10 cellular contexts compared by ENCODE assay signal in the genomic region with DNA sequence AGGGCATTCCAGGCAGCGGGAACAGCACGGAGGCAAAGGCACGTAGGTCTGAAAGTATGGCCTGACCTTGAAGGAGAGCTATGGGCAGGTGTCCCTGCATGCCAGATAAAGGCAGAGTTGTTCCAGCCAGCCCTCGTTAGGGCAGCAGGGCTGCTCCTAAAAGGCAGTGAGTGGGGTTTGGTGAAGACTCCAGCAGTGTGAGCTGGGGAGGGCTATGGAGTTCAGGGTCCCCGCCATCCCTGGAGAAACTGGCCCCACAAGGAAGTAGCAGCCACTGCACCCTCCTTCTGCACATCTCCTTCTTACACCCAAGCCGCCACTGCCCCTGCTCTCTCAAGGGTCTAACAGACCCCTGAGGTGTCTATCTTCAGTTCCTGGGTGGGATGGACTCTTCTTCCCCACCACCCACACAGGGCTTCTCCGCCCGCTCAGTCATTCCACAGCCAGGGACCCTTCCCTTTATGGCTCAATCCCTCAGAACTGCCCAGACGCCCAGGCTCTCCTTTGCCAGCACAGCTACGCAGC. TPM values are rescaled to one million over a fixed set of nuclear protein-coding genes. Genes with fewer than 3 reads are reported as not detected.
DNase-seq lines count a peak whose midpoint lies in the region; ATAC-seq, FAIRE-seq and TF ChIP-seq lines count a peak whose summit lies in the region.
"Had no signal": no experiment of that assay in that cellular context is flagged by ENCODE, and none has a peak within 500 bp of the region (broad histone marks: within the 10 kb centered on the region; RNA-seq: fewer than 3 reads in every experiment).

No MANE protein-coding gene starts in this region.

- H4K20me1 ChIP-seq in GM12878 (ENCODE audit: control insufficient read depth, insufficient read depth) = no peaks in the 10 kb centered on the region

- no peak for ATAC-seq in activated T-cell treated with anti-CD3 and anti-CD28 coated beads, Interleukin-2, amount 50 U/mL, for 4 hours
- ATAC-seq in GM12878 = no peak
- ATAC-seq in memory B cell (ENCODE audit: low read depth) = no peak
- no peak for ATAC-seq in HG02938 (IDR thresholded peaks at IDR 0.05; ENCODE audit: unreplicated experiment)

- TF ChIP-seq POLR2A in GM12878 (IDR thresholded peaks at IDR 0.05; ENCODE audit: low read depth, low read length) = no peak
- TF ChIP-seq POLR2A in tibial nerve (IDR thresholded peaks at IDR 0.05) = no peak

- peaks cover 74% of the 10 kb centered on the region for H3K4me1 ChIP-seq in GM12878 (ENCODE audit: control insufficient read depth, insufficient read depth, low read length)
- H3K4me1 ChIP-seq in tibial nerve = peaks cover 0 to 90% (median 65%) of the 10 kb centered on the region in 4 donors

- peak overlapping the region; percentile 99 for H3K9ac ChIP-seq in GM12878 (ENCODE audit: control insufficient read depth, insufficient read depth, low read length)

- POLR2A ChIA-PET in GM12878 (lab: Charles Lee) = interaction anchor here (1.3 to 13.2 kb wide), 14 partner anchors 10 to 869 kb away, joined by 3 to 312 read pairs (median 10); a partner anchor contains a TSS

- no peaks in the 10 kb centered on the region for H3K27me3 Mint-ChIP-seq in activated T-cell treated with anti-CD3 and anti-CD28 coated beads, Interleukin-2, amount 50 U/mL, for 4 hours (ENCODE audit: low read depth)
- no peaks in the 10 kb centered on the region for H3K27me3 Mint-ChIP-seq in memory B cell

- SMC1A ChIA-PET in GM12878 (lab: Charles Lee; ENCODE audit: uncharacterized antibody, unreplicated experiment) = interaction anchor here (0.7 to 12.8 kb wide), 9 partner anchors 8 to 267 kb away, joined by 3 to 327 read pairs (median 7); no protein-coding TSS in a partner anchor

- H3K4me1 Mint-ChIP-seq in activated T-cell treated with anti-CD3 and anti-CD28 coated beads, Interleukin-2, amount 50 U/mL, for 4 hours (ENCODE audit: low read depth) = peaks cover 81% of the 10 kb centered on the region
- peaks cover 65% of the 10 kb centered on the region for H3K4me1 Mint-ChIP-seq in memory B cell

- no peak for DNase-seq in activated T-cell treated with anti-CD3 and anti-CD28 coated beads, Interleukin-2, amount 50 U/mL, for 4 hours
- no peak for DNase-seq in activated T-cell treated with anti-CD3 and anti-CD28 coated beads, Interleukin-2, amount 50 U/mL, for 1 hour
- no peak for DNase-seq in GM12878 (ENCODE audit: low read depth, low spot score)
- DNase-seq in memory B cell (ENCODE audit: low spot score in 2 of 2) = no peak
- no peak for DNase-seq in tibial nerve (ENCODE audit: low spot score in 2 of 2)
- no peak for DNase-seq in effector CD8-positive, alpha-beta T cell (lab: John Stamatoyannopoulos, UW)
- DNase-seq in AG08395 (ENCODE audit: low spot score) = no peak

- H3K36me3 Mint-ChIP-seq in activated T-cell treated with anti-CD3 and anti-CD28 coated beads, Interleukin-2, amount 50 U/mL, for 4 hours (ENCODE audit: insufficient read depth) = peaks cover 18% of the 10 kb centered on the region
- H3K36me3 Mint-ChIP-seq in memory B cell = peaks cover 17% of the 10 kb centered on the region

- H3K9me3 ChIP-seq in GM12878 (replicated peaks; ENCODE audit: control insufficient read depth, insufficient read depth, low read length) = no peaks in the 10 kb centered on the region
- no peaks in the 10 kb centered on the region for H3K9me3 ChIP-seq in tibial nerve

- H3K4me3 Mint-ChIP-seq in activated T-cell treated with anti-CD3 and anti-CD28 coated beads, Interleukin-2, amount 50 U/mL, for 4 hours = peak overlapping the region; percentile 98
- H3K4me3 Mint-ChIP-seq in memory B cell = peak overlapping the region; percentile 95

- TF ChIP-seq CTCF in GM12878 (IDR thresholded peaks at IDR 0.05 in 2 of 3, conservative IDR thresholded peaks at IDR 0.05 in 1 of 3; ENCODE audit: control insufficient read depth in 2 of 3, extremely low read depth in 1 of 3, insufficient read depth in 1 of 3, low read depth in 3 of 3, low read length in 3 of 3) (no peak), tibial nerve (IDR thresholded peaks at IDR 0.05) (no peak)

- TF ChIP-seq EP300 in GM12878 (IDR thresholded peaks at IDR 0.05; ENCODE audit: borderline replicate concordance in 1 of 2, control insufficient read depth in 1 of 2, low read depth in 2 of 2, low read length in 2 of 2) = no peak
- no peak for TF ChIP-seq EP300 in tibial nerve (IDR thresholded peaks at IDR 0.05)

- H3K27me3 ChIP-seq in GM12878 (replicated peaks in 1 of 2; ENCODE audit: control insufficient read depth in 2 of 2, insufficient read depth in 2 of 2, low read length in 1 of 2) = no peaks in the 10 kb centered on the region
- no peaks in the 10 kb centered on the region for H3K27me3 ChIP-seq in tibial nerve

- H3K36me3 ChIP-seq in GM12878 (ENCODE audit: control insufficient read depth in 2 of 2, insufficient read depth in 2 of 2, low read length in 1 of 2) = peaks cover 2 to 5% of the 10 kb centered on the region in 2 experiments; a peak in 3 of 4 replicates
- H3K36me3 ChIP-seq in tibial nerve = no peaks in the 10 kb centered on the region

- peak overlapping the region; percentile 91 for H3K4me3 ChIP-seq in GM12878
- H3K4me3 ChIP-seq in tibial nerve = peak overlapping the region; percentile 22 to 67 (median 63)

- H3K27ac ChIP-seq in GM12878 (ENCODE audit: control insufficient read depth, insufficient read depth) (peak overlapping the region; percentile 100), tibial nerve (peak overlapping the region; percentile 52 to 93 (median 92))
- H3K27ac ChIP-seq: C4-2B had no signal

- TF ChIP-seq RAD21 in GM12878 (IDR thresholded peaks at IDR 0.05; ENCODE audit: insufficient read depth, low read depth, low read length) = no peak

- peak overlapping the region; percentile 92 for H3K27ac Mint-ChIP-seq in memory B cell

- peaks cover 96% of the 10 kb centered on the region for H3K79me2 ChIP-seq in GM12878 (ENCODE audit: control insufficient read depth, insufficient read depth, low read length)

- FAIRE-seq in GM12878 (lab: Jason Lieb, UNC) = no peak

- no TSS peak for BruUV-seq in GM12878 (replicated peaks; lab: Mats Ljungman, UMichigan)

- 0% methylated on average over 10 of the region's 10 CpGs for WGBS in GM12878 (ENCODE audit: insufficient coverage, insufficient replicate concordance, low lambda C conversion rate, missing lambda C conversion rate)
- WGBS in tibial nerve, 2 donors = 50 to 67% methylated on average over 10 of the region's 10 CpGs

- no peak overlapping the region for H2AFZ ChIP-seq in GM12878 (ENCODE audit: control insufficient read depth, low read depth, low read length)

- peak overlapping the region; percentile 100 for H3K4me2 ChIP-seq in GM12878 (ENCODE audit: control insufficient read depth, insufficient read depth)

- intact Hi-C loops in GM12878 (cut with micrococcal nuclease; ENCODE audit: unreplicated experiment) = loop anchor here (5.0 to 10.0 kb wide), 2 partner anchors 226 to 1112 kb away; a partner anchor contains a TSS

- CTCF ChIA-PET in GM12878 (lab: Yijun Ruan, JAX) = interaction anchor here (0.6 to 10.2 kb wide), 11 partner anchors 11 to 1025 kb away, joined by 3 to 122 read pairs (median 11); no protein-coding TSS in a partner anchor

- RAD21 ChIA-PET in GM12878 (lab: Charles Lee; ENCODE audit: unreplicated experiment) = interaction anchor here (1.3 to 13.0 kb wide), 13 partner anchors 10 to 267 kb away, joined by 3 to 251 read pairs (median 8); a partner anchor contains a TSS

- in situ Hi-C loops in GM12878 (cut with MboI) = loop anchor here (5.0 kb wide), 1 partner anchor 226 kb away; a partner anchor contains a TSS

- no peaks in the 10 kb centered on the region for H3K9me3 Mint-ChIP-seq in activated T-cell treated with anti-CD3 and anti-CD28 coated beads, Interleukin-2, amount 50 U/mL, for 4 hours
- no peaks in the 10 kb centered on the region for H3K9me3 Mint-ChIP-seq in memory B cell

RNA-seq across cellular contexts. Expression of a gene that starts 1.4 kb away (rescaled TPM):
- 10 to 100 TPM; 77.2 to 81.7 (median 80.6) TPM for total RNA-seq in activated T-cell treated with anti-CD3 and anti-CD28 coated beads, Interleukin-2, amount 50 U/mL, for 4 hours
- 305 and 316 TPM in 2 replicates for total RNA-seq in GM12878 (2013; cell fraction: nucleolus; rRNA removed)
- 49.4 and 59.0 TPM in 2 replicates for total RNA-seq in GM12878 (2014; rRNA removed)
- total RNA-seq in GM12878 (2014; rRNA removed; fragmentation: Illumina TruSeq; extraction: Trizol) = 36.0 and 39.8 TPM in 2 replicates
- total RNA-seq in GM12878 (2021) = 117 and 132 TPM in 2 replicates
- 22.0 TPM for polyA plus RNA-seq in GM12878 (2011; ENCODE audit: low read depth)
- 18.0 and 30.1 TPM in 2 replicates for polyA plus RNA-seq in GM12878 (2011; rRNA removed)
- 33.7 and 39.1 TPM in 2 replicates for polyA plus RNA-seq in GM12878 (2011; cell fraction: cytosol; rRNA removed)
- polyA plus RNA-seq in GM12878 (2011; cell fraction: nucleus; rRNA removed) = 107 and 123 TPM in 2 replicates
- polyA plus RNA-seq in GM12878 (2012) = 57.1 and 64.5 TPM in 2 replicates
- 27.2 and 57.6 TPM in 2 replicates for polyA plus RNA-seq in GM12878 (2014; fragmentation: Illumina TruSeq; extraction: Trizol)
- polyA plus RNA-seq in GM12878 (2014; fragmentation: Nextera tagmentation; extraction: Ambion mirVana) = 1 to 10 TPM; 1.6 to 5.0 TPM
- polyA plus RNA-seq in GM12878 (2014; rRNA removed) = 71.9 and 77.7 TPM in 2 replicates
- polyA plus RNA-seq in GM12878 (2016; fragmentation: Nextera tagmentation; extraction: Ambion mirVana) = 10 to 100 TPM; 28.0 to 30.9 TPM
- polyA minus RNA-seq in GM12878 (2011; rRNA and poly(A)+ RNA removed) = 47.4 and 97.2 TPM in 2 replicates
- polyA minus RNA-seq in GM12878 (2011; cell fraction: cytosol; rRNA and poly(A)+ RNA removed) = 31.4 and 34.5 TPM in 2 replicates
- polyA minus RNA-seq in GM12878 (2011; cell fraction: nucleus; rRNA and poly(A)+ RNA removed) = 64.4 and 127 TPM in 2 replicates
- total RNA-seq in tibial nerve = 10 to 100 TPM; 23.6 to 42.2 (median 36.6) TPM

RNA-seq across cellular contexts. Expression of a gene that starts 56.8 kb away (rescaled TPM):
- 1 to 10 TPM in 1 of 3 donors, under 1 TPM in 1, not detected in 1; 0.84 to 1.0 TPM for total RNA-seq in activated T-cell treated with anti-CD3 and anti-CD28 coated beads, Interleukin-2, amount 50 U/mL, for 4 hours
- not detected in 2 replicates for total RNA-seq in GM12878 (2013; cell fraction: nucleolus; rRNA removed)
- total RNA-seq in GM12878 (2014; rRNA removed) (not detected in 2 replicates), GM12878 (2014; rRNA removed; fragmentation: Illumina TruSeq; extraction: Trizol) (not detected in 2 replicates), GM12878 (2021) (0.64 TPM in 1 of 2 replicates, not detected in the other), tibial nerve (not detected)
- not detected for polyA plus RNA-seq in GM12878 (2011; ENCODE audit: low read depth)
- polyA plus RNA-seq in GM12878 (2011; rRNA removed) (not detected in 2 replicates), GM12878 (2014; fragmentation: Illumina TruSeq; extraction: Trizol) (not detected in 2 replicates), GM12878 (2014; fragmentation: Nextera tagmentation; extraction: Ambion mirVana) (not detected), GM12878 (2014; rRNA removed) (not detected in 2 replicates), GM12878 (2016; fragmentation: Nextera tagmentation; extraction: Ambion mirVana) (not detected)
- polyA plus RNA-seq in GM12878 (2011; cell fraction: cytosol; rRNA removed) = not detected in 2 replicates
- polyA plus RNA-seq in GM12878 (2011; cell fraction: nucleus; rRNA removed) = not detected in 2 replicates
- polyA plus RNA-seq in GM12878 (2012) = not detected in 2 replicates
- not detected in 2 replicates for polyA minus RNA-seq in GM12878 (2011; rRNA and poly(A)+ RNA removed)
- not detected in 2 replicates for polyA minus RNA-seq in GM12878 (2011; cell fraction: cytosol; rRNA and poly(A)+ RNA removed)
- polyA minus RNA-seq in GM12878 (2011; cell fraction: nucleus; rRNA and poly(A)+ RNA removed) = not detected in 2 replicates
- total RNA-seq: lung microvascular endothelial cell had no signal
